ENCODE assay signal across 18 cellular contexts in the genomic region with DNA sequence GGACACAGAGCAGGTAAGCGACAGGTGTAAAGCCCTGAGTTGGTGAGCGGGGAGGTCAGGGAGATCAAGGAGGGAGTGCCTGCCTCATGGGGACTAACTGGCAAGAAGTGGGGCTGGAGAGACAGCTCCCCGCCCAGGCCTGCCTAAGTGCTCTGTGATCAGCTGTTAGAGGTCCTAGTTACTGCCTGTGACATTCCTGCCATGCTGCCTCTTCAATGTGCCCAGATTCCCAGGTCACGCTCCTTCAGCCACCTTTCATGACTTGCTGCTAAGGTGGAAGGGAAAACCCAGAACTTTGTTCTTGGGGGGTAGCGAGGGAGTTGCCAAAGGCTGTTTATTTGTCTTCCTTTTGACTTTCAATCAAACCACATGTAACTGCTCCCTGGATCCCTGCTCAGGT.
A peak's percentile ranks its signal among the peaks of the same experiment; 100 is the strongest.
DNase-seq lines count a peak whose midpoint lies in the region; ATAC-seq and TF ChIP-seq lines count a peak whose summit lies in the region.
"Had no signal": no experiment of that assay in that cellular context is flagged by ENCODE, and none has a peak within 500 bp of the region (broad histone marks: within the 10 kb centered on the region; RNA-seq: fewer than 3 reads in every experiment).

No MANE protein-coding gene starts in this region.

- H4K20me1 ChIP-seq in GM23338 (replicated peaks; ENCODE audit: insufficient read depth) (no peaks in the 10 kb centered on the region), fibroblast of lung (ENCODE audit: control insufficient read depth, extremely low read depth, insufficient read depth, low read length) (no peaks in the 10 kb centered on the region)

- DNase-seq in GM23338 (ENCODE audit: low spot score) (no peak), SJSA1 (ENCODE audit: low read depth in 1 of 2, low spot score in 2 of 2) (no peak), fibroblast of lung (ENCODE audit: low read depth in 2 of 2) (no peak), foreskin keratinocyte (no peak)
- DNase-seq in stimulated activated CD4-positive, alpha-beta T cell treated with anti-CD3 and anti-CD28 coated beads, Interleukin-1b, Interleukin-23, amount 100 ng/mL, for 48 hours = no peak
- DNase-seq: activated CD8-positive, alpha-beta memory T cell treated with anti-CD3 and anti-CD28 coated beads for 24 hours; activated gamma-delta T cell treated with Interleukin-2 at 50 U/mL for 16 hours; effector memory CD8-positive, alpha-beta T cell; NCI-H1105; NCI-H2171 treated with DMSO at 0.1 percent for 48 hours; SHP77 had no signal

- H3K4me2 ChIP-seq in GM23338 (no peak overlapping the region), fibroblast of lung (ENCODE audit: extremely low read depth, insufficient read depth, low read length) (peak overlapping the region; percentile 9)

- H3K4me1 ChIP-seq in GM23338 (ENCODE audit: insufficient read depth) (no peaks in the 10 kb centered on the region), SJSA1 (replicated peaks) (peaks cover 46% of the 10 kb centered on the region), fibroblast of lung (ENCODE audit: control insufficient read depth, extremely low read depth, insufficient read depth, low read length) (peaks cover 14% of the 10 kb centered on the region), rectal smooth muscle tissue (ENCODE audit: control insufficient read depth, insufficient read depth, low read length) (no peaks in the 10 kb centered on the region), foreskin keratinocyte (peaks cover 7% of the 10 kb centered on the region)

- no peak overlapping the region; the same call in 1 of the 2 replicates for H3K27ac Mint-ChIP-seq in GM23338
- H3K27ac Mint-ChIP-seq: effector memory CD8-positive, alpha-beta T cell had no signal

- no peak overlapping the region for H3K4me3 ChIP-seq in GM23338
- H3K4me3 ChIP-seq in SJSA1 = no peak overlapping the region
- no peak overlapping the region for H3K4me3 ChIP-seq in fibroblast of lung (replicated peaks in 1 of 4; ENCODE audit: control extremely low read depth in 1 of 4, insufficient read depth in 1 of 4, low read depth in 3 of 4, low read length in 4 of 4)
- H3K4me3 ChIP-seq in rectal smooth muscle tissue (ENCODE audit: low read length) = no peak overlapping the region
- H3K4me3 ChIP-seq: K562, ovary had no signal

- no peaks in the 10 kb centered on the region for H3K9me3 ChIP-seq in SJSA1 (replicated peaks)
- H3K9me3 ChIP-seq in fibroblast of lung (ENCODE audit: control insufficient read depth, insufficient read depth, low read depth, low read length) = no peaks in the 10 kb centered on the region
- H3K9me3 ChIP-seq: ovary had no signal

- no peak for ATAC-seq in GM23338
- ATAC-seq in HG02798 (IDR thresholded peaks at IDR 0.05; ENCODE audit: poor library complexity, unreplicated experiment) = no peak
- no peak for ATAC-seq in foreskin keratinocyte
- ATAC-seq in HG02623 (IDR thresholded peaks at IDR 0.05; ENCODE audit: unreplicated experiment) = no peak
- ATAC-seq: effector memory CD8-positive, alpha-beta T cell; K562 had no signal

- H3K9ac ChIP-seq in fibroblast of lung (ENCODE audit: insufficient read depth, low read length) (no peak overlapping the region), rectal smooth muscle tissue (ENCODE audit: low read length) (peak overlapping the region; percentile 22)

- H3K27me3 Mint-ChIP-seq in GM23338 (ENCODE audit: insufficient read depth, low read depth, poor library complexity) = peaks cover 3% of the 10 kb centered on the region

- H3F3A ChIP-seq in GM23338 (replicated peaks; ENCODE audit: low read depth) = no peaks in the 10 kb centered on the region

- peaks cover 11% of the 10 kb centered on the region for H3K4me1 Mint-ChIP-seq in GM23338

- H3K27me3 ChIP-seq in GM23338 (ENCODE audit: insufficient read depth) (no peaks in the 10 kb centered on the region), SJSA1 (replicated peaks) (no peaks in the 10 kb centered on the region), fibroblast of lung (ENCODE audit: control insufficient read depth, insufficient read depth, low read length) (no peaks in the 10 kb centered on the region), rectal smooth muscle tissue (ENCODE audit: control insufficient read depth, insufficient read depth, low read length) (no peaks in the 10 kb centered on the region), foreskin keratinocyte (no peaks in the 10 kb centered on the region)
- H3K27me3 ChIP-seq: brain microvascular endothelial cell, ovary had no signal

- no peaks in the 10 kb centered on the region; the same call in 2 of the 3 replicates for H3K9me3 Mint-ChIP-seq in GM23338
- H3K9me3 Mint-ChIP-seq: effector memory CD8-positive, alpha-beta T cell had no signal

- H3K36me3 ChIP-seq in GM23338 (ENCODE audit: insufficient read depth) = no peaks in the 10 kb centered on the region
- H3K36me3 ChIP-seq in SJSA1 = no peaks in the 10 kb centered on the region
- H3K36me3 ChIP-seq in fibroblast of lung (ENCODE audit: control insufficient read depth, insufficient read depth, low read length) = no peaks in the 10 kb centered on the region
- no peaks in the 10 kb centered on the region for H3K36me3 ChIP-seq in rectal smooth muscle tissue (ENCODE audit: control insufficient read depth, insufficient read depth, low read length)
- H3K36me3 ChIP-seq: brain microvascular endothelial cell, ovary had no signal

- no peak for TF ChIP-seq CTCF in GM23338 (conservative IDR thresholded peaks at IDR 0.05; ENCODE audit: low read depth in 2 of 2)
- no peak for TF ChIP-seq CTCF in fibroblast of lung (conservative IDR thresholded peaks at IDR 0.05 in 1 of 2, IDR thresholded peaks at IDR 0.05 in 1 of 2; ENCODE audit: low read depth in 1 of 2, low read length in 2 of 2)
- no peak for TF ChIP-seq CTCF in foreskin keratinocyte (conservative IDR thresholded peaks at IDR 0.05)

- H3K36me3 Mint-ChIP-seq in GM23338 (ENCODE audit: low read depth) = no peaks in the 10 kb centered on the region

- H2AFZ ChIP-seq in GM23338 (peak overlapping the region; percentile 95), fibroblast of lung (ENCODE audit: low read length) (no peak overlapping the region)

- no peak overlapping the region for H3K4me3 Mint-ChIP-seq in GM23338
- H3K4me3 Mint-ChIP-seq: effector memory CD8-positive, alpha-beta T cell had no signal

- H3K9me2 ChIP-seq in GM23338 (ENCODE audit: insufficient read depth) = 0 out of 2 replicates have a peak, but pooled peaks cover 3% of the 10 kb centered on the region

- no peaks in the 10 kb centered on the region for H3K79me2 ChIP-seq in GM23338 (replicated peaks; ENCODE audit: insufficient read depth)
- H3K79me2 ChIP-seq in fibroblast of lung (ENCODE audit: control insufficient read depth, insufficient read depth, low read length) = no peaks in the 10 kb centered on the region

- H3K27ac ChIP-seq in GM23338 (ENCODE audit: low read depth) = no peak overlapping the region
- peak overlapping the region; percentile 8 for H3K27ac ChIP-seq in SJSA1
- peak overlapping the region; percentile 68 for H3K27ac ChIP-seq in fibroblast of lung (ENCODE audit: insufficient read depth, low read length)
- no peak overlapping the region for H3K27ac ChIP-seq in rectal smooth muscle tissue (ENCODE audit: low read depth, low read length)
- H3K27ac ChIP-seq in foreskin keratinocyte = no peak overlapping the region
- H3K27ac ChIP-seq: C4-2B, ovary had no signal

TF ChIP-seq in GM23338, 12 proteins besides CTCF, POLR2A, EP300 and RAD21 (continues in another document):
- TF ChIP-seq EZH2phosphoT487 (IDR thresholded peaks at IDR 0.05; ENCODE audit: unreplicated experiment) (no peak), NANOG (IDR thresholded peaks at IDR 0.05; ENCODE audit: borderline replicate concordance) (no peak), ZNF114 (CRISPR knock-in tag; IDR thresholded peaks at IDR 0.05) (no peak), ZNF331 (CRISPR knock-in tag; IDR thresholded peaks at IDR 0.05; ENCODE audit: low read depth) (no peak)
- TF ChIP-seq, protein P1, sequence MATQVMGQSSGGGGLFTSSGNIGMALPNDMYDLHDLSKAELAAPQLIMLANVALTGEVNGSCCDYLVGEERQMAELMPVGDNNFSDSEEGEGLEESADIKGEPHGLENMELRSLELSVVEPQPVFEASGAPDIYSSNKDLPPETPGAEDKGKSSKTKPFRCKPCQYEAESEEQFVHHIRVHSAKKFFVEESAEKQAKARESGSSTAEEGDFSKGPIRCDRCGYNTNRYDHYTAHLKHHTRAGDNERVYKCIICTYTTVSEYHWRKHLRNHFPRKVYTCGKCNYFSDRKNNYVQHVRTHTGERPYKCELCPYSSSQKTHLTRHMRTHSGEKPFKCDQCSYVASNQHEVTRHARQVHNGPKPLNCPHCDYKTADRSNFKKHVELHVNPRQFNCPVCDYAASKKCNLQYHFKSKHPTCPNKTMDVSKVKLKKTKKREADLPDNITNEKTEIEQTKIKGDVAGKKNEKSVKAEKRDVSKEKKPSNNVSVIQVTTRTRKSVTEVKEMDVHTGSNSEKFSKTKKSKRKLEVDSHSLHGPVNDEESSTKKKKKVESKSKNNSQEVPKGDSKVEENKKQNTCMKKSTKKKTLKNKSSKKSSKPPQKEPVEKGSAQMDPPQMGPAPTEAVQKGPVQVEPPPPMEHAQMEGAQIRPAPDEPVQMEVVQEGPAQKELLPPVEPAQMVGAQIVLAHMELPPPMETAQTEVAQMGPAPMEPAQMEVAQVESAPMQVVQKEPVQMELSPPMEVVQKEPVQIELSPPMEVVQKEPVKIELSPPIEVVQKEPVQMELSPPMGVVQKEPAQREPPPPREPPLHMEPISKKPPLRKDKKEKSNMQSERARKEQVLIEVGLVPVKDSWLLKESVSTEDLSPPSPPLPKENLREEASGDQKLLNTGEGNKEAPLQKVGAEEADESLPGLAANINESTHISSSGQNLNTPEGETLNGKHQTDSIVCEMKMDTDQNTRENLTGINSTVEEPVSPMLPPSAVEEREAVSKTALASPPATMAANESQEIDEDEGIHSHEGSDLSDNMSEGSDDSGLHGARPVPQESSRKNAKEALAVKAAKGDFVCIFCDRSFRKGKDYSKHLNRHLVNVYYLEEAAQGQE (IDR thresholded peaks at IDR 0.05; ENCODE audit: unreplicated experiment) = no peak

Comparison
In these comparisons a context has a peak if more than half of its experiments do, and no peak if none do; other contexts are left out.
1. H3K27ac ChIP-seq: peak in SJSA1 (single experiment) and fibroblast of lung (single experiment); none in GM23338 (single experiment), rectal smooth muscle tissue (single experiment) and foreskin keratinocyte (single experiment).